1 cellular context compared by ENCODE assay signal in the genomic region with DNA sequence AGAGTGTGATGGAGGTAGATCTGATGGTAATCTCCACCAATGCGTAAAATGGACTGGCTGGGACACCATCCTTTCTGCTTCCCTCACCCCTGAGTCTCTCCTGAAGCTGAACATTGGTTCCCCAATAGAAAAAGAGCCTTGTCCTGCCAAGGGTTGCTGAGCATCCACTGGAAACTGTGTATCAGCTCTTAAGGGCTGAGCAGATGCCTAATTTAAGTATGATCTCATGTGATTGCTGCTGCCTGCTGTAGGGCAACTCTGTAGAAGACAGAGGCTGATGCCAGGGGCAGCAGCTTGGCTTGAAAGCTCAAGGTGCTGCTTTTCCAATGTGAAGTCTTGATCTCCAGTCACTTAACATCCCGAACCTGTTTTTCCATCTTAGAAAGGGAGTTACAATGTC.
TF ChIP-seq lines count a peak whose summit lies in the region.

No MANE protein-coding gene starts in this region.

TF ChIP-seq in SK-N-SH, 30 proteins besides CTCF, POLR2A, EP300 and RAD21 (continued from another document):
- TF ChIP-seq USF2 (IDR thresholded peaks at IDR 0.05; ENCODE audit: borderline replicate concordance, low read depth, low read length) (no peak), TEAD4 (IDR thresholded peaks at IDR 0.05; ENCODE audit: borderline replicate concordance, insufficient read depth) (no peak), REST (IDR thresholded peaks at IDR 0.05; ENCODE audit: low read depth, low read length) (no peak), FOSL2 (IDR thresholded peaks at IDR 0.05; ENCODE audit: borderline replicate concordance, low read depth) (no peak), ELF1 (IDR thresholded peaks at IDR 0.05) (no peak), TCF12 (IDR thresholded peaks at IDR 0.05) (no peak), FOXM1 (IDR thresholded peaks at IDR 0.05; ENCODE audit: low read depth) (no peak), SMC3 (IDR thresholded peaks at IDR 0.05; ENCODE audit: low read depth, low read length) (no peak)
- TF ChIP-seq, protein P1, sequence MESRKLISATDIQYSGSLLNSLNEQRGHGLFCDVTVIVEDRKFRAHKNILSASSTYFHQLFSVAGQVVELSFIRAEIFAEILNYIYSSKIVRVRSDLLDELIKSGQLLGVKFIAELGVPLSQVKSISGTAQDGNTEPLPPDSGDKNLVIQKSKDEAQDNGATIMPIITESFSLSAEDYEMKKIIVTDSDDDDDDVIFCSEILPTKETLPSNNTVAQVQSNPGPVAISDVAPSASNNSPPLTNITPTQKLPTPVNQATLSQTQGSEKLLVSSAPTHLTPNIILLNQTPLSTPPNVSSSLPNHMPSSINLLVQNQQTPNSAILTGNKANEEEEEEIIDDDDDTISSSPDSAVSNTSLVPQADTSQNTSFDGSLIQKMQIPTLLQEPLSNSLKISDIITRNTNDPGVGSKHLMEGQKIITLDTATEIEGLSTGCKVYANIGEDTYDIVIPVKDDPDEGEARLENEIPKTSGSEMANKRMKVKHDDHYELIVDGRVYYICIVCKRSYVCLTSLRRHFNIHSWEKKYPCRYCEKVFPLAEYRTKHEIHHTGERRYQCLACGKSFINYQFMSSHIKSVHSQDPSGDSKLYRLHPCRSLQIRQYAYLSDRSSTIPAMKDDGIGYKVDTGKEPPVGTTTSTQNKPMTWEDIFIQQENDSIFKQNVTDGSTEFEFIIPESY (IDR thresholded peaks at IDR 0.05; ENCODE audit: borderline replicate concordance, low read depth) = no peak
